ENCODE assay signal across 1 cellular context in the genomic region with DNA sequence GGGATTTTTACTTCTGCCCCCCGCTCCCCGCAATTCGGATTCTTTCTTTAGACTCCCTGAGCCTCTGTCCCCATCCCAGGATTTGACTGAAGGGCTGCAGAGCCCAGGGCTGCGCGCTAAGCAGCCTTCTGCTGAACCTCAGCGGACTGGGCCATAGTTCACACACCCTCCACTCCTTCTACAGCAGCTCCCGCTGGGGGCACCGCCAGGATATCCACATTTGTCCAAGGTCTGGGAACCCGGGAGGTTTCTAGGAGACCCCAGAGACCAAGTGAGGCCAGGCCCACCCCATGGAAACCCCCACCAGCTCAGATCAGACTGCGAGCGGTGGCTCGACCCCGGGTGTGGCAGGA.
TF ChIP-seq lines count a peak whose summit lies in the region.

No MANE protein-coding gene starts in this region.

TF ChIP-seq in neural cell, 6 proteins besides CTCF, POLR2A, EP300 and RAD21 (continued from another document):
- TF ChIP-seq, protein P1, sequence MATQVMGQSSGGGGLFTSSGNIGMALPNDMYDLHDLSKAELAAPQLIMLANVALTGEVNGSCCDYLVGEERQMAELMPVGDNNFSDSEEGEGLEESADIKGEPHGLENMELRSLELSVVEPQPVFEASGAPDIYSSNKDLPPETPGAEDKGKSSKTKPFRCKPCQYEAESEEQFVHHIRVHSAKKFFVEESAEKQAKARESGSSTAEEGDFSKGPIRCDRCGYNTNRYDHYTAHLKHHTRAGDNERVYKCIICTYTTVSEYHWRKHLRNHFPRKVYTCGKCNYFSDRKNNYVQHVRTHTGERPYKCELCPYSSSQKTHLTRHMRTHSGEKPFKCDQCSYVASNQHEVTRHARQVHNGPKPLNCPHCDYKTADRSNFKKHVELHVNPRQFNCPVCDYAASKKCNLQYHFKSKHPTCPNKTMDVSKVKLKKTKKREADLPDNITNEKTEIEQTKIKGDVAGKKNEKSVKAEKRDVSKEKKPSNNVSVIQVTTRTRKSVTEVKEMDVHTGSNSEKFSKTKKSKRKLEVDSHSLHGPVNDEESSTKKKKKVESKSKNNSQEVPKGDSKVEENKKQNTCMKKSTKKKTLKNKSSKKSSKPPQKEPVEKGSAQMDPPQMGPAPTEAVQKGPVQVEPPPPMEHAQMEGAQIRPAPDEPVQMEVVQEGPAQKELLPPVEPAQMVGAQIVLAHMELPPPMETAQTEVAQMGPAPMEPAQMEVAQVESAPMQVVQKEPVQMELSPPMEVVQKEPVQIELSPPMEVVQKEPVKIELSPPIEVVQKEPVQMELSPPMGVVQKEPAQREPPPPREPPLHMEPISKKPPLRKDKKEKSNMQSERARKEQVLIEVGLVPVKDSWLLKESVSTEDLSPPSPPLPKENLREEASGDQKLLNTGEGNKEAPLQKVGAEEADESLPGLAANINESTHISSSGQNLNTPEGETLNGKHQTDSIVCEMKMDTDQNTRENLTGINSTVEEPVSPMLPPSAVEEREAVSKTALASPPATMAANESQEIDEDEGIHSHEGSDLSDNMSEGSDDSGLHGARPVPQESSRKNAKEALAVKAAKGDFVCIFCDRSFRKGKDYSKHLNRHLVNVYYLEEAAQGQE (IDR thresholded peaks at IDR 0.05; ENCODE audit: borderline replicate concordance) = no peak
- TF ChIP-seq MXI1 (conservative IDR thresholded peaks at IDR 0.05; ENCODE audit: poor library complexity, severe bottlenecking) = no peak
- no peak for TF ChIP-seq TAF1 (IDR thresholded peaks at IDR 0.05; ENCODE audit: low read depth)
TF ChIP-seq in neural cell: peak in this region for 0.
